ENCODE assay signal across 23 cellular contexts in genomic region chr2:211329882-211330281, GRCh38.
DNase-seq lines count a peak whose midpoint lies in the region; ATAC-seq, FAIRE-seq and TF ChIP-seq lines count a peak whose summit lies in the region.
"Had no signal": no experiment of that assay in that cellular context is flagged by ENCODE, and none has a peak within 500 bp of the region (broad histone marks: within the 10 kb centered on the region; RNA-seq: fewer than 3 reads in every experiment).

No MANE protein-coding gene starts in this region.

- TF ChIP-seq POLR2A in HepG2 (IDR thresholded peaks at IDR 0.05; ENCODE audit: insufficient read depth in 1 of 2, low read depth in 2 of 2, low read length in 2 of 2) (no peak), right lobe of liver (IDR thresholded peaks at IDR 0.05) (no peak), H1 (IDR thresholded peaks at IDR 0.05; ENCODE audit: control extremely low read depth in 1 of 2, low read depth in 2 of 2, low read length in 2 of 2) (no peak), spleen (IDR thresholded peaks at IDR 0.05) (no peak)

- no peak for TF ChIP-seq RAD21 in HepG2 (CRISPR knock-in tag; IDR thresholded peaks at IDR 0.05)
- no peak for TF ChIP-seq RAD21 in H1 (IDR thresholded peaks at IDR 0.05 in 1 of 2, conservative IDR thresholded peaks at IDR 0.05 in 1 of 2; ENCODE audit: low read depth in 2 of 2, low read length in 2 of 2)

- H2AFZ ChIP-seq in HepG2 (ENCODE audit: low read length), result no peak overlapping the region
- H2AFZ ChIP-seq in H1 (ENCODE audit: low read length), result no peak overlapping the region
- H2AFZ ChIP-seq: GM23338 had no signal

- no peak overlapping the region for H2BK120ac ChIP-seq in H1 (replicated peaks; ENCODE audit: low read depth, low read length)

- DNase-seq in HepG2 (ENCODE audit: low spot score) (no peak), right lobe of liver (no peak), H1 (ENCODE audit: low read depth in 1 of 2, low spot score in 2 of 2) (no peak), spleen (peak; percentile 63), upper lobe of right lung (no peak), left lobe of liver (ENCODE audit: low spot score) (no peak), GM03348 (ENCODE audit: low spot score) (no peak), HCEC 1CT (no peak)
- DNase-seq: AML-193; BE2C; CD4-positive, alpha-beta T cell; CD8-positive, alpha-beta memory T cell; DMS153; DND-41 had no signal

- H2BK5ac ChIP-seq in H1 (ENCODE audit: low read depth, low read length), result no peak overlapping the region

- no peak overlapping the region for H3K23ac ChIP-seq in H1 (ENCODE audit: insufficient read length)

- no peak for FAIRE-seq in HepG2 (lab: Jason Lieb, UNC)
- no peak for FAIRE-seq in H1 (lab: Jason Lieb, UNC)
- FAIRE-seq: A204.1, G401.6, GM12878, GM18507, H54 had no signal

- H3K36me3 ChIP-seq in HepG2 (replicated peaks in 1 of 2; ENCODE audit: control insufficient read depth in 1 of 2, insufficient read depth in 2 of 2, low read length in 2 of 2) (no peaks in the 10 kb centered on the region), right lobe of liver (no peaks in the 10 kb centered on the region), H1 (ENCODE audit: control insufficient read depth in 2 of 4, insufficient read depth in 4 of 4, low read length in 3 of 4) (no peaks in the 10 kb centered on the region), spleen (no peaks in the 10 kb centered on the region), upper lobe of right lung (no peaks in the 10 kb centered on the region)
- H3K36me3 ChIP-seq: BE2C; BLaER1 treated with 17β-estradiol and CSF1 and Interleukin-3, amounts not matched to agents 10 nM and 100 nM; HAP-1 had no signal

- 16% methylated on average over 10 of the region's 10 CpGs for WGBS in HepG2 (ENCODE audit: low lambda C conversion rate)
- WGBS in right lobe of liver (ENCODE audit: insufficient coverage, low coverage, low lambda C conversion rate, missing lambda C conversion rate), result 63% methylated on average over 9 of the region's 10 CpGs
- 94% methylated on average over 10 of the region's 10 CpGs; no CpG with 5 or more reads in 1 of the 2 experiments for WGBS in H1 (ENCODE audit: extremely low coverage in 1 of 2, insufficient coverage in 1 of 2, insufficient read length in 1 of 2, insufficient replicate concordance in 2 of 2, low coverage in 1 of 2, low lambda C conversion rate in 2 of 2, missing lambda C conversion rate in 1 of 2), 2 experiments
- 89 to 93% (median 90%) methylated on average over 10 of the region's 10 CpGs for WGBS in spleen, 5 donors

- no peak overlapping the region for H3K56ac ChIP-seq in H1 (replicated peaks; ENCODE audit: insufficient read length, low read depth, low read length)

- POLR2A ChIA-PET in HepG2 (lab: Yijun Ruan, JAX), result no interaction called here
- POLR2A ChIA-PET in H1 (lab: Charles Lee; ENCODE audit: partially characterized antibody), result no interaction called here

- H3K79me2 ChIP-seq in HepG2 (ENCODE audit: insufficient read depth, low read length), result no peaks in the 10 kb centered on the region
- H3K79me2 ChIP-seq in H1 (ENCODE audit: control insufficient read depth in 1 of 2, insufficient read depth in 2 of 2, low read length in 2 of 2), result no peaks in the 10 kb centered on the region

- no peak overlapping the region for H4K8ac ChIP-seq in H1 (ENCODE audit: extremely low read depth, insufficient read depth, low read length)

- no TSS peak for BruUV-seq in HepG2 (replicated peaks; lab: Mats Ljungman, UMichigan)

- no peak overlapping the region for H3K27ac ChIP-seq in HepG2 (ENCODE audit: extremely low read length, insufficient read depth, low read length)
- H3K27ac ChIP-seq in right lobe of liver, result no peak overlapping the region
- H3K27ac ChIP-seq in H1 (ENCODE audit: low read depth, low read length), result no peak overlapping the region
- H3K27ac ChIP-seq in spleen, result no peak overlapping the region
- H3K27ac ChIP-seq in upper lobe of right lung, result no peak overlapping the region
- H3K27ac ChIP-seq: 22Rv1; BLaER1 treated with 17β-estradiol and CSF1 and Interleukin-3, amounts not matched to agents 10 nM and 100 nM had no signal

- no peak overlapping the region for H3K14ac ChIP-seq in H1 (ENCODE audit: insufficient read length)

- no peak overlapping the region for H2AK5ac ChIP-seq in H1 (ENCODE audit: low read depth, low read length)

- H4K91ac ChIP-seq in H1 (replicated peaks; ENCODE audit: insufficient read length, low read length), result no peak overlapping the region

- H3K4me2 ChIP-seq in HepG2 (ENCODE audit: low read depth, low read length) (no peak overlapping the region), H1 (ENCODE audit: insufficient read depth in 1 of 2, low read depth in 2 of 2, low read length in 2 of 2) (no peak overlapping the region)
- H3K4me2 ChIP-seq: BLaER1 treated with 17β-estradiol and CSF1 and Interleukin-3, amounts not matched to agents 10 nM and 100 nM; GM23338 had no signal

- TF ChIP-seq EP300 in HepG2 (IDR thresholded peaks at IDR 0.05; ENCODE audit: low read depth in 2 of 2, low read length in 2 of 2) (no peak), HepG2 (CRISPR knock-in tag; IDR thresholded peaks at IDR 0.05; ENCODE audit: borderline replicate concordance) (no peak), H1 (IDR thresholded peaks at IDR 0.05; ENCODE audit: borderline replicate concordance in 1 of 2, low read depth in 2 of 2, low read length in 2 of 2) (no peak)

- H4K20me1 ChIP-seq in HepG2 (ENCODE audit: insufficient read depth, low read length), result no peaks in the 10 kb centered on the region
- H4K20me1 ChIP-seq in H1 (replicated peaks in 1 of 2; ENCODE audit: control insufficient read depth in 1 of 2, insufficient read depth in 2 of 2, low read length in 2 of 2), result no peaks in the 10 kb centered on the region
- H4K20me1 ChIP-seq: BLaER1 treated with 17β-estradiol and CSF1 and Interleukin-3, amounts not matched to agents 10 nM and 100 nM had no signal

- ATAC-seq in HepG2, result peak; percentile 38; the same call in 1 of the 3 replicates
- no peak for ATAC-seq in right lobe of liver
- ATAC-seq in upper lobe of right lung, result peak; percentile 32
- no peak for ATAC-seq in left lobe of liver
- ATAC-seq: GM12878, GM23338 had no signal

- H3K18ac ChIP-seq in H1 (ENCODE audit: extremely low read depth, low read length), result 0 out of 2 replicates have a peak overlapping the region, but pooled peaks have one; percentile 52

- 0 out of 2 replicates have a peak overlapping the region, but pooled peaks have one; percentile 41 for H2BK20ac ChIP-seq in H1 (ENCODE audit: low read length)

- H3K9ac ChIP-seq in HepG2 (ENCODE audit: insufficient read depth, low read depth, low read length), result no peak overlapping the region
- no peak overlapping the region for H3K9ac ChIP-seq in H1 (replicated peaks in 1 of 4; ENCODE audit: extremely low read depth in 1 of 4, low read depth in 3 of 4, low read length in 3 of 4)
- H3K9ac ChIP-seq: BLaER1 treated with 17β-estradiol and CSF1 and Interleukin-3, amounts not matched to agents 10 nM and 100 nM had no signal

- H3K23me2 ChIP-seq in H1 (ENCODE audit: low read depth, low read length), result no peaks in the 10 kb centered on the region

- intact Hi-C loops in HepG2 (cut with micrococcal nuclease; ENCODE audit: unreplicated experiment) (no loop called here), right lobe of liver (cut with DNase I) (no loop called here), spleen (cut with DNase I; ENCODE audit: low total_unique reads) (no loop called here), upper lobe of right lung (cut with DNase I) (no loop called here)

- H3K4ac ChIP-seq in H1 (replicated peaks; ENCODE audit: insufficient read length, low read depth, low read length), result no peak overlapping the region

- no peak overlapping the region for H4K5ac ChIP-seq in H1 (ENCODE audit: insufficient read length, low read depth, low read length)

- 0 out of 2 replicates have a peak overlapping the region, but pooled peaks have one; percentile 49 for H2BK15ac ChIP-seq in H1 (ENCODE audit: low read length)

- H2BK12ac ChIP-seq in H1 (ENCODE audit: low read depth, low read length), result peak overlapping the region; percentile 79; the same call in 1 of the 2 replicates

- H3K27me3 ChIP-seq in HepG2 (ENCODE audit: control insufficient read depth in 1 of 2, insufficient read depth in 2 of 2, low read length in 2 of 2) (no peaks in the 10 kb centered on the region), right lobe of liver (no peaks in the 10 kb centered on the region), H1 (replicated peaks in 1 of 4; ENCODE audit: control insufficient read depth in 3 of 4, extremely low read depth in 1 of 4, insufficient read depth in 3 of 4, low read length in 3 of 4) (no peaks in the 10 kb centered on the region), spleen (replicated peaks in 1 of 7) (no peaks in the 10 kb centered on the region), upper lobe of right lung (no peaks in the 10 kb centered on the region)
- H3K27me3 ChIP-seq: BE2C; BLaER1 treated with 17β-estradiol and CSF1 and Interleukin-3, amounts not matched to agents 10 nM and 100 nM had no signal

- H3K4me1 ChIP-seq in HepG2 (ENCODE audit: insufficient read depth, low read length), result no peaks in the 10 kb centered on the region
- no peaks in the 10 kb centered on the region for H3K4me1 ChIP-seq in right lobe of liver
- peaks cover 0 to 13% (median 0%) of the 10 kb centered on the region in 4 experiments; a peak in 2 of 7 replicates for H3K4me1 ChIP-seq in H1 (replicated peaks in 1 of 4; ENCODE audit: control insufficient read depth in 3 of 4, insufficient read depth in 4 of 4, low read length in 3 of 4)
- no peaks in the 10 kb centered on the region for H3K4me1 ChIP-seq in spleen
- H3K4me1 ChIP-seq in upper lobe of right lung, result no peaks in the 10 kb centered on the region
- H3K4me1 ChIP-seq: BE2C had no signal

- no peak for TF ChIP-seq CTCF in HepG2 (CRISPR knock-in tag; IDR thresholded peaks at IDR 0.05)
- no peak for TF ChIP-seq CTCF in right lobe of liver (IDR thresholded peaks at IDR 0.05)
- no peak for TF ChIP-seq CTCF in H1 (IDR thresholded peaks at IDR 0.05; ENCODE audit: control extremely low read depth in 1 of 3, insufficient read depth in 1 of 3, low read depth in 1 of 3, low read length in 3 of 3)
- no peak for TF ChIP-seq CTCF in spleen (IDR thresholded peaks at IDR 0.05 in 8 of 11, conservative IDR thresholded peaks at IDR 0.05 in 3 of 11)
- TF ChIP-seq CTCF in upper lobe of right lung (IDR thresholded peaks at IDR 0.05), result no peak

- in situ Hi-C loops in HepG2 (cut with HindIII; ENCODE audit: extremely low pct_ligation_motif_present, low pct_unique_long_range_greater_than_20kb), result no loop called here

- H3K4me3 ChIP-seq in HepG2 (replicated peaks in 1 of 3; ENCODE audit: insufficient read depth in 1 of 3, low read depth in 2 of 3, low read length in 3 of 3) (no peak overlapping the region), right lobe of liver (no peak overlapping the region), H1 (ENCODE audit: extremely low read depth in 1 of 4, insufficient read depth in 2 of 4, low read depth in 3 of 4, low read length in 4 of 4) (no peak overlapping the region), spleen (no peak overlapping the region), upper lobe of right lung (no peak overlapping the region)
- H3K4me3 ChIP-seq: BLaER1 treated with 17β-estradiol and CSF1 and Interleukin-3, amounts not matched to agents 10 nM and 100 nM; GM12878; GM23338; HAP-1 had no signal

- H3K79me1 ChIP-seq in H1 (ENCODE audit: low read depth, low read length), result no peaks in the 10 kb centered on the region

- H3K9me3 ChIP-seq in HepG2 (ENCODE audit: low read length) (no peaks in the 10 kb centered on the region), right lobe of liver (no peaks in the 10 kb centered on the region), H1 (ENCODE audit: insufficient read depth in 2 of 2, low read depth in 1 of 2, low read length in 1 of 2) (no peaks in the 10 kb centered on the region), spleen (no peaks in the 10 kb centered on the region), upper lobe of right lung (no peaks in the 10 kb centered on the region)
- H3K9me3 ChIP-seq: BE2C; BLaER1 treated with 17β-estradiol and CSF1 and Interleukin-3, amounts not matched to agents 10 nM and 100 nM; HAP-1 had no signal

- CTCF ChIA-PET in HepG2 (lab: Yijun Ruan, JAX; ENCODE audit: low intra/inter-chr PET ratio, low total read pairs) (no interaction called here), H1 (lab: Charles Lee; ENCODE audit: partially characterized antibody) (no interaction called here)

Comparison
In these comparisons a context has a peak if more than half of its experiments do, and no peak if none do; other contexts are left out.
1. ATAC-seq: peak in HepG2 (single experiment) and upper lobe of right lung (single experiment); none in right lobe of liver (0 of 4) and left lobe of liver (single experiment).